In genomic region chr1:21490774-21491482, GRCh38 we compare ENCODE assay signal across 7 cellular contexts. TPM values are rescaled to one million over a fixed set of nuclear protein-coding genes. Genes with fewer than 3 reads are reported as not detected.
DNase-seq lines count a peak whose midpoint lies in the region; ATAC-seq and TF ChIP-seq lines count a peak whose summit lies in the region.

No MANE protein-coding gene starts in this region.

- H3K4me1 Mint-ChIP-seq in activated CD8-positive, alpha-beta T cell treated with anti-CD3 and anti-CD28 coated beads, Interleukin-2, amount 10 ng/mL, durations not matched to agents 7 days and 5 days (ENCODE audit: low read depth): peaks cover 10% of the 10 kb centered on the region
- H3K4me1 Mint-ChIP-seq in type B pancreatic cell (ENCODE audit: unreplicated experiment): peaks cover 5% of the 10 kb centered on the region

- no peaks in the 10 kb centered on the region for H3K36me3 Mint-ChIP-seq in activated CD8-positive, alpha-beta T cell treated with anti-CD3 and anti-CD28 coated beads, Interleukin-2, amount 10 ng/mL, durations not matched to agents 7 days and 5 days (ENCODE audit: low read depth)
- H3K36me3 Mint-ChIP-seq in type B pancreatic cell: no peaks in the 10 kb centered on the region

- peak; percentile 7 for DNase-seq in DMS53 treated with DMSO at 0.1 percent for 48 hours (lab: John Stamatoyannopoulos, UW; ENCODE audit: unreplicated experiment)
- DNase-seq in HK-2 (ENCODE audit: unreplicated experiment): peak; percentile 26
- DNase-seq in activated CD8-positive, alpha-beta T cell treated with anti-CD3 and anti-CD28 coated beads, Interleukin-2, amount 10 ng/mL, durations not matched to agents 7 days and 5 days: peak; percentile 47
- peak; percentile 47 for DNase-seq in iPS-NIHi11 (ENCODE audit: low spot score)
- DNase-seq in type B pancreatic cell (ENCODE audit: extremely low spot score, unreplicated experiment): no peak
- DNase-seq in NCI-H128 (lab: John Stamatoyannopoulos, UW; ENCODE audit: unreplicated experiment): no peak

- TF ChIP-seq CTCF in type B pancreatic cell (conservative IDR thresholded peaks at IDR 0.05): peak; percentile 58

- H3K9me3 Mint-ChIP-seq in activated CD8-positive, alpha-beta T cell treated with anti-CD3 and anti-CD28 coated beads, Interleukin-2, amount 10 ng/mL, durations not matched to agents 7 days and 5 days (ENCODE audit: insufficient read depth): no peaks in the 10 kb centered on the region
- peaks cover 5% of the 10 kb centered on the region for H3K9me3 Mint-ChIP-seq in type B pancreatic cell

- no peak for ATAC-seq in activated CD8-positive, alpha-beta T cell treated with anti-CD3 and anti-CD28 coated beads, Interleukin-2, amount 10 ng/mL, durations not matched to agents 7 days and 5 days
- ATAC-seq in HG03378 (IDR thresholded peaks at IDR 0.05; ENCODE audit: unreplicated experiment): no peak

- no peak overlapping the region for H3K4me3 Mint-ChIP-seq in activated CD8-positive, alpha-beta T cell treated with anti-CD3 and anti-CD28 coated beads, Interleukin-2, amount 10 ng/mL, durations not matched to agents 7 days and 5 days
- no peak overlapping the region for H3K4me3 Mint-ChIP-seq in type B pancreatic cell

- peaks cover 25% of the 10 kb centered on the region for H3K27me3 Mint-ChIP-seq in activated CD8-positive, alpha-beta T cell treated with anti-CD3 and anti-CD28 coated beads, Interleukin-2, amount 10 ng/mL, durations not matched to agents 7 days and 5 days (ENCODE audit: low read depth)
- peaks cover 13% of the 10 kb centered on the region for H3K27me3 Mint-ChIP-seq in type B pancreatic cell

- H3K27ac Mint-ChIP-seq in activated CD8-positive, alpha-beta T cell treated with anti-CD3 and anti-CD28 coated beads, Interleukin-2, amount 10 ng/mL, durations not matched to agents 7 days and 5 days: no peak overlapping the region
- H3K27ac Mint-ChIP-seq in type B pancreatic cell: no peak overlapping the region

- POLR2A ChIA-PET in activated CD8-positive, alpha-beta T cell treated with anti-CD3 and anti-CD28 coated beads, Interleukin-2, amount 10 ng/mL, durations not matched to agents 7 days and 5 days (lab: Charles Lee): no interaction called here

- CTCF ChIA-PET in activated CD8-positive, alpha-beta T cell treated with anti-CD3 and anti-CD28 coated beads, Interleukin-2, amount 10 ng/mL, durations not matched to agents 7 days and 5 days (lab: Charles Lee): interaction anchor here (0.7 to 2.7 kb wide), 4 partner anchors 20 to 1064 kb away, joined by 3 to 15 read pairs (median 3); no protein-coding TSS in a partner anchor

RNA-seq across cellular contexts. Expression of gene ALPL, which starts 18.3 kb away (rescaled TPM):
- not detected for total RNA-seq in activated CD8-positive, alpha-beta T cell treated with anti-CD3 and anti-CD28 coated beads, Interleukin-2, amount 10 ng/mL, durations not matched to agents 7 days and 5 days
- total RNA-seq in type B pancreatic cell (ENCODE audit: low replicate concordance): 2.5 and 43.1 TPM in 2 replicates

RNA-seq across cellular contexts. Expression of gene NBPF3, which starts 51.0 kb away (rescaled TPM):
- 1 to 10 TPM; 5.1 to 5.7 TPM for total RNA-seq in activated CD8-positive, alpha-beta T cell treated with anti-CD3 and anti-CD28 coated beads, Interleukin-2, amount 10 ng/mL, durations not matched to agents 7 days and 5 days
- 13.6 and 13.7 TPM in 2 replicates for total RNA-seq in type B pancreatic cell (ENCODE audit: low replicate concordance)

Comparison
In these comparisons a context has a peak if more than half of its experiments do, and no peak if none do; other contexts are left out.
1. DNase-seq: peak in DMS53 treated with DMSO at 0.1 percent for 48 hours (single experiment), HK-2 (single experiment), activated CD8-positive, alpha-beta T cell treated with anti-CD3 and anti-CD28 coated beads, Interleukin-2, amount 10 ng/mL, durations not matched to agents 7 days and 5 days (single experiment) and iPS-NIHi11 (single experiment); none in type B pancreatic cell (single experiment) and NCI-H128 (single experiment).